ENCODE assay signal across 25 cellular contexts in genomic region chr17:42475853-42476252, GRCh38. TPM values are rescaled to one million over a fixed set of nuclear protein-coding genes. Genes with fewer than 3 reads are reported as not detected.
DNase-seq lines count a peak whose midpoint lies in the region; ATAC-seq and TF ChIP-seq lines count a peak whose summit lies in the region.
"Had no signal": no experiment of that assay in that cellular context is flagged by ENCODE, and none has a peak within 500 bp of the region (broad histone marks: within the 10 kb centered on the region; RNA-seq: fewer than 3 reads in every experiment).

No MANE protein-coding gene starts in this region.

- peaks cover 47% of the 10 kb centered on the region for H3K36me3 Mint-ChIP-seq in T-cell

- CTCF ChIA-PET in T-cell (lab: Charles Lee): interaction anchor here in 1 of 2 donors (1.0 kb wide), 1 partner anchor 44 kb away, joined by 4 read pairs; no protein-coding TSS in a partner anchor

- peaks cover 95% of the 10 kb centered on the region for H3K36me3 ChIP-seq in neutrophil

- H3K4me1 ChIP-seq in neutrophil (ENCODE audit: control insufficient read depth in 1 of 2, insufficient read depth in 1 of 2, low read depth in 1 of 2, low read length in 1 of 2): no peaks in the 10 kb centered on the region

- no peaks in the 10 kb centered on the region for H3K9me3 Mint-ChIP-seq in T-cell
- H3K9me3 Mint-ChIP-seq: activated B cell treated with CpG ODN at 0.5 μM for 24 hours; activated CD8-positive, alpha-beta T cell treated with anti-CD3 and anti-CD28 coated beads for 36 hours; neural crest cell; stimulated activated naive CD8-positive, alpha-beta T cell treated with anti-CD3 and anti-CD28 coated beads, Interleukin-15, amount 100 ng/mL, for 72 hours; T-helper 2 cell treated with Interferon-gamma antibody and Interleukin-4, amounts not matched to agents 5 μg/mL and 100 μg/mL, for 36 hours; type B pancreatic cell had no signal

- no peaks in the 10 kb centered on the region for H3K27me3 ChIP-seq in neutrophil

- H3K4me1 Mint-ChIP-seq in T-cell: peaks cover 5 to 11% (median 6%) of the 10 kb centered on the region in 3 donors
- H3K4me1 Mint-ChIP-seq: neural crest cell had no signal

- no peak overlapping the region for H3K27ac Mint-ChIP-seq in T-cell
- H3K27ac Mint-ChIP-seq: activated CD8-positive, alpha-beta T cell treated with anti-CD3 and anti-CD28 coated beads for 36 hours; stimulated activated naive CD8-positive, alpha-beta T cell treated with anti-CD3 and anti-CD28 coated beads, Interleukin-15, amount 100 ng/mL, for 72 hours; T-helper 2 cell treated with Interferon-gamma antibody and Interleukin-4, amounts not matched to agents 5 μg/mL and 100 μg/mL, for 36 hours; type B pancreatic cell had no signal

- no peak overlapping the region for H3K4me3 ChIP-seq in AG10803 (ENCODE audit: low read length)
- no peak overlapping the region for H3K4me3 ChIP-seq in fibroblast of villous mesenchyme (ENCODE audit: low read depth, low read length)
- H3K4me3 ChIP-seq in neutrophil (ENCODE audit: low read depth in 1 of 2, low read length in 1 of 2): no peak overlapping the region

- POLR2A ChIA-PET in T-cell (lab: Charles Lee): interaction anchor here in 1 of 2 donors (0.6 kb wide), 2 partner anchors 228 to 232 kb away, joined by 3 to 4 read pairs; no protein-coding TSS in a partner anchor

- TF ChIP-seq CTCF in AG10803 (conservative IDR thresholded peaks at IDR 0.05; ENCODE audit: low read length) (no peak), fibroblast of villous mesenchyme (IDR thresholded peaks at IDR 0.05; ENCODE audit: insufficient read depth, low read depth, low read length) (no peak), neutrophil (IDR thresholded peaks at IDR 0.05) (no peak)

- ATAC-seq in HG02642 (IDR thresholded peaks at IDR 0.05; ENCODE audit: poor library complexity, unreplicated experiment): no peak
- no peak for ATAC-seq in T-cell (replicated peaks in 1 of 4)
- ATAC-seq: activated CD8-positive, alpha-beta T cell treated with anti-CD3 and anti-CD28 coated beads for 36 hours; stimulated activated naive CD8-positive, alpha-beta T cell treated with anti-CD3 and anti-CD28 coated beads, Interleukin-15, amount 100 ng/mL, for 72 hours had no signal

- no peaks in the 10 kb centered on the region for H3K27me3 Mint-ChIP-seq in T-cell
- H3K27me3 Mint-ChIP-seq: activated B cell treated with CpG ODN at 0.5 μM for 24 hours; activated CD8-positive, alpha-beta T cell treated with anti-CD3 and anti-CD28 coated beads for 36 hours; stimulated activated naive CD8-positive, alpha-beta T cell treated with anti-CD3 and anti-CD28 coated beads, Interleukin-15, amount 100 ng/mL, for 72 hours; type B pancreatic cell had no signal

- no peaks in the 10 kb centered on the region for H3K9me3 ChIP-seq in neutrophil
- H3K9me3 ChIP-seq: SK-N-SH had no signal

- DNase-seq in AG10803 (ENCODE audit: low read depth) (peak; percentile 11), MV-4-11 (lab: John Stamatoyannopoulos, UW) (peak; percentile 60), fibroblast of villous mesenchyme (ENCODE audit: low read depth) (peak; percentile 62), T-cell (no peak), midbrain (lab: John Stamatoyannopoulos, UW) (no peak)
- DNase-seq in activated CD4-positive, alpha-beta T cell treated with anti-CD3 and anti-CD28 coated beads for 1 hour: no peak
- DNase-seq: activated B cell treated with CpG ODN at 0.5 μM for 24 hours; activated CD8-positive, alpha-beta T cell treated with anti-CD3 and anti-CD28 coated beads for 36 hours; amniotic stem cell; GDM1; left cardiac atrium; NCI-H1105 treated with DMSO at 0.1 percent for 48 hours; NCI-H2081 treated with DMSO at 0.1 percent for 48 hours; NCI-H446 treated with DMSO at 0.1 percent for 48 hours; NK-92 treated with Interleukin-12 subunit alpha and Interleukin-12 subunit beta, amount 100 ng/mL, for 24 hours; SK-N-SH; small intestine; stimulated activated CD4-positive, alpha-beta T cell treated with anti-CD3 and anti-CD28 coated beads, Interleukin-2, amount 100 ng/mL, for 48 hours; stimulated activated naive CD8-positive, alpha-beta T cell treated with anti-CD3 and anti-CD28 coated beads, Interleukin-15, amount 100 ng/mL, for 72 hours had no signal

- peak overlapping the region; percentile 49 for H3K27ac ChIP-seq in neutrophil

- H3K4me3 Mint-ChIP-seq in T-cell: no peak overlapping the region
- H3K4me3 Mint-ChIP-seq: activated B cell treated with CpG ODN at 0.5 μM for 24 hours; activated CD8-positive, alpha-beta T cell treated with anti-CD3 and anti-CD28 coated beads for 36 hours; CD14-positive monocyte; neural crest cell; stimulated activated naive CD8-positive, alpha-beta T cell treated with anti-CD3 and anti-CD28 coated beads, Interleukin-15, amount 100 ng/mL, for 72 hours; T-helper 2 cell treated with Interferon-gamma antibody and Interleukin-4, amounts not matched to agents 5 μg/mL and 100 μg/mL, for 36 hours; type B pancreatic cell had no signal

RNA-seq across cellular contexts. Expression of gene ATP6V0A1, which starts 17.2 kb away (rescaled TPM):
- total RNA-seq in fibroblast of villous mesenchyme (66.4 and 82.5 TPM in 2 replicates), T-cell (10 to 100 TPM; 11.1 to 18.0 (median 14.9) TPM)

RNA-seq across cellular contexts. Expression of gene CAVIN1, which starts 52.8 kb away (rescaled TPM):
- 988 and 1,007 TPM in 2 replicates for total RNA-seq in fibroblast of villous mesenchyme
- 1 to 10 TPM in 4 of 5 donors, under 1 TPM in 1; 0.83 to 2.3 (median 2.1) TPM for total RNA-seq in T-cell

Comparison
In these comparisons a context has a peak if more than half of its experiments do, and no peak if none do; other contexts are left out.
1. DNase-seq: peak in AG10803 (single experiment), MV-4-11 (single experiment) and fibroblast of villous mesenchyme (single experiment); none in T-cell (0 of 34), midbrain (single experiment) and activated CD4-positive, alpha-beta T cell treated with anti-CD3 and anti-CD28 coated beads for 1 hour (single experiment).
2. RNA of gene CAVIN1, which starts 52.8 kb away (total RNA-seq): 988 to 1,007 TPM in fibroblast of villous mesenchyme; 0.83 to 2.3 TPM in T-cell; every median in the first group is over 100 times any median in the second.